Comparison of ENCODE assay signal across 1 cellular context in genomic region chr6:36701401-36701991, GRCh38.
TF ChIP-seq lines count a peak whose summit lies in the region.

No MANE protein-coding gene starts in this region.

TF ChIP-seq in IMR-90, 13 proteins besides CTCF, POLR2A, EP300 and RAD21 (continued from another document):
- TF ChIP-seq ELK1 (IDR thresholded peaks at IDR 0.05; ENCODE audit: borderline replicate concordance, low read depth, low read length), result no peak
- no peak for TF ChIP-seq NFE2L2 (IDR thresholded peaks at IDR 0.05; ENCODE audit: low read depth, low read length)
- no peak for TF ChIP-seq FOS (IDR thresholded peaks at IDR 0.05; ENCODE audit: low read depth, low read length)
TF ChIP-seq in IMR-90: peak in this region for 0.
